26 cellular contexts compared by ENCODE assay signal in genomic region chr22:20434264-20434751, GRCh38. TPM values are rescaled to one million over a fixed set of nuclear protein-coding genes. Genes with fewer than 3 reads are reported as not detected.
DNase-seq lines count a peak whose midpoint lies in the region; ATAC-seq, FAIRE-seq and TF ChIP-seq lines count a peak whose summit lies in the region.
"Had no signal": no experiment of that assay in that cellular context is flagged by ENCODE, and none has a peak within 500 bp of the region (broad histone marks: within the 10 kb centered on the region; RNA-seq: fewer than 3 reads in every experiment).

No MANE protein-coding gene starts in this region.

- peaks cover 0 to 26% of the 10 kb centered on the region in 2 donors for H3K4me1 ChIP-seq in kidney (ENCODE audit: control insufficient read depth in 1 of 2, insufficient read depth in 1 of 2, low read depth in 1 of 2, low read length in 2 of 2)

- H3K4me3 ChIP-seq in H7 (ENCODE audit: insufficient read depth, low read depth, low read length) (no peak overlapping the region), kidney (ENCODE audit: low read length in 2 of 2) (no peak overlapping the region)
- H3K4me3 ChIP-seq: breast epithelium, hepatocyte had no signal

- no peak for FAIRE-seq in kidney (lab: Jason Lieb, UNC)
- FAIRE-seq: endothelial cell of umbilical vein had no signal

- no peak overlapping the region for H3K27ac Mint-ChIP-seq in immature natural killer cell
- H3K27ac Mint-ChIP-seq: activated CD4-positive, alpha-beta memory T cell treated with anti-CD3 and anti-CD28 coated beads for 36 hours; activated naive CD4-positive, alpha-beta T cell treated with anti-CD3 and anti-CD28 coated beads for 36 hours; activated T-helper 1 cell treated with anti-CD3 and anti-CD28 coated beads, Interleukin-12 subunit alpha, Interleukin-12 subunit beta, Interleukin-2, Interleukin-4 antibody, amounts not matched to agents 30 ng/mL and 10 ng/mL and 1 ng/mL, durations not matched to agents 14 hours and 24 hours and 36 hours; CD8-positive, alpha-beta T cell; memory B cell had no signal

- no peak overlapping the region for H3K4me3 Mint-ChIP-seq in immature natural killer cell
- H3K4me3 Mint-ChIP-seq: activated CD4-positive, alpha-beta memory T cell treated with anti-CD3 and anti-CD28 coated beads for 36 hours; activated naive CD4-positive, alpha-beta T cell treated with anti-CD3 and anti-CD28 coated beads for 36 hours; activated T-helper 1 cell treated with anti-CD3 and anti-CD28 coated beads, Interleukin-12 subunit alpha, Interleukin-12 subunit beta, Interleukin-2, Interleukin-4 antibody, amounts not matched to agents 30 ng/mL and 10 ng/mL and 1 ng/mL, durations not matched to agents 14 hours and 24 hours and 36 hours; memory B cell had no signal

- no peak for ATAC-seq in GM19455 (IDR thresholded peaks at IDR 0.05; ENCODE audit: unreplicated experiment)
- ATAC-seq: CD8-positive, alpha-beta T cell; Panc1 had no signal

- no peaks in the 10 kb centered on the region for H3K9me3 Mint-ChIP-seq in immature natural killer cell
- H3K9me3 Mint-ChIP-seq: activated CD4-positive, alpha-beta memory T cell treated with anti-CD3 and anti-CD28 coated beads for 36 hours; activated naive CD4-positive, alpha-beta T cell treated with anti-CD3 and anti-CD28 coated beads for 36 hours; activated T-helper 1 cell treated with anti-CD3 and anti-CD28 coated beads, Interleukin-12 subunit alpha, Interleukin-12 subunit beta, Interleukin-2, Interleukin-4 antibody, amounts not matched to agents 30 ng/mL and 10 ng/mL and 1 ng/mL, durations not matched to agents 14 hours and 24 hours and 36 hours; CD8-positive, alpha-beta T cell; memory B cell had no signal

- peaks cover 0 to 4% (median 0%) of the 10 kb centered on the region in 3 donors for H3K36me3 Mint-ChIP-seq in immature natural killer cell
- H3K36me3 Mint-ChIP-seq: activated CD4-positive, alpha-beta memory T cell treated with anti-CD3 and anti-CD28 coated beads for 36 hours; CD8-positive, alpha-beta T cell; memory B cell had no signal

- H3K4me1 Mint-ChIP-seq in immature natural killer cell, result peaks cover 12 to 25% of the 10 kb centered on the region in 2 donors

- H3K27ac ChIP-seq in kidney (ENCODE audit: low read depth in 2 of 2, low read length in 2 of 2), result no peak overlapping the region
- H3K27ac ChIP-seq: breast epithelium had no signal

- no peak for TF ChIP-seq CTCF in kidney (IDR thresholded peaks at IDR 0.05; ENCODE audit: borderline replicate concordance, extremely low read depth, insufficient read depth)

- H3K27me3 ChIP-seq in H7 (ENCODE audit: control insufficient read depth, insufficient read depth, low read length), result peaks cover 63% of the 10 kb centered on the region

- H3K36me3 ChIP-seq in H7 (replicated peaks; ENCODE audit: control insufficient read depth, insufficient read depth, low read length) (no peaks in the 10 kb centered on the region), kidney (ENCODE audit: control insufficient read depth in 1 of 2, insufficient read depth in 2 of 2, low read length in 2 of 2) (no peaks in the 10 kb centered on the region)
- H3K36me3 ChIP-seq: breast epithelium had no signal

- H3K27me3 Mint-ChIP-seq in immature natural killer cell (ENCODE audit: low read depth in 3 of 3), result peaks cover 21 to 29% (median 23%) of the 10 kb centered on the region in 3 donors

- H3K9me3 ChIP-seq in kidney (ENCODE audit: control insufficient read depth in 1 of 2, low read length in 2 of 2), result no peaks in the 10 kb centered on the region
- H3K9me3 ChIP-seq: breast epithelium had no signal

- DNase-seq in 8988T (peak; percentile 24), H7 (peak; percentile 28), kidney (peak; percentile 48), retina (peak; percentile 1), H4 (ENCODE audit: low spot score) (no peak), immature natural killer cell (no peak)
- DNase-seq: activated CD4-positive, alpha-beta memory T cell treated with anti-CD3 and anti-CD28 coated beads for 36 hours; activated CD4-positive, alpha-beta T cell treated with anti-CD3 and anti-CD28 coated beads for 1 hour; activated CD8-positive, alpha-beta memory T cell treated with anti-CD3 and anti-CD28 coated beads, Interleukin-2, amount 50 U/mL, for 4 hours; activated naive CD4-positive, alpha-beta T cell treated with anti-CD3 and anti-CD28 coated beads for 36 hours; amygdala; CD8-positive, alpha-beta T cell; DMS 273 treated with DMSO at 0.1 percent for 48 hours; HCEC 1CT; NCI-H1417 treated with DMSO at 0.1 percent for 48 hours; NCI-H2081; NCI-H226; NCI-H69; stimulated activated naive CD4-positive, alpha-beta T cell had no signal

- no peak overlapping the region for H3K9ac ChIP-seq in kidney (ENCODE audit: low read length in 2 of 2)

- intact Hi-C loops in kidney (cut with DNase I), result no loop called here

RNA-seq across cellular contexts. Expression of gene SCARF2, which starts 3.3 kb away (rescaled TPM):
- 11.5 and 15.0 TPM in 2 replicates for total RNA-seq in H7 (2014; rRNA removed; shearing (Covaris generic))
- total RNA-seq in kidney, result 12.3 TPM
- 5.0 TPM for polyA plus RNA-seq in kidney (ENCODE audit: insufficient read depth, low read depth, low replicate concordance)
- total RNA-seq in H4 (2014; rRNA removed; shearing (Covaris generic)), result 7.7 TPM in 2 replicates
- under 1 TPM in 1 of 3 donors, not detected in 2; 0.48 TPM for polyA plus RNA-seq in immature natural killer cell

RNA-seq across cellular contexts. Expression of gene ZNF74, which starts 40.4 kb away (rescaled TPM):
- total RNA-seq in H7 (2014; rRNA removed; shearing (Covaris generic)), result 67.5 and 69.6 TPM in 2 replicates
- total RNA-seq in kidney, result 6.5 TPM
- 3.7 TPM for polyA plus RNA-seq in kidney (ENCODE audit: insufficient read depth, low read depth, low replicate concordance)
- 6.1 and 19.5 TPM in 2 replicates for total RNA-seq in H4 (2014; rRNA removed; shearing (Covaris generic))
- polyA plus RNA-seq in immature natural killer cell, result 10 to 100 TPM in 1 of 3 donors, 1 to 10 TPM in 2; 2.0 to 16.8 (median 6.7) TPM

Comparison
In these comparisons a context has a peak if more than half of its experiments do, and no peak if none do; other contexts are left out.
1. DNase-seq: peak in 8988T (single experiment), H7 (single experiment), kidney (single experiment) and retina (single experiment); none in H4 (single experiment) and immature natural killer cell (0 of 3).